ENCODE assay signal across 1 cellular context in genomic region chr20:49979030-49979832, GRCh38.
TF ChIP-seq lines count a peak whose summit lies in the region.

No MANE protein-coding gene starts in this region.

TF ChIP-seq in HepG2, 621 proteins besides CTCF, POLR2A, EP300 and RAD21 (continued from another document and continues in another):
- TF ChIP-seq BATF2 (CRISPR knock-in tag; IDR thresholded peaks at IDR 0.05) (peak; percentile 66; the same call in 1 of the 2 replicates), ZMYM4 (CRISPR knock-in tag; IDR thresholded peaks at IDR 0.05) (peak; percentile 36), ZNF496 (CRISPR knock-in tag; IDR thresholded peaks at IDR 0.05; ENCODE audit: insufficient replicate concordance) (no peak), TP53 (CRISPR knock-in tag; conservative IDR thresholded peaks at IDR 0.05) (peak; percentile 93; the same call in 1 of the 2 replicates), ZNF292 (CRISPR knock-in tag; IDR thresholded peaks at IDR 0.05; ENCODE audit: borderline replicate concordance, low read depth) (0 out of 2 replicates have a peak, but pooled peaks have one; percentile 28), ZNF782 (CRISPR knock-in tag; IDR thresholded peaks at IDR 0.05; ENCODE audit: borderline replicate concordance) (peak; percentile 49; the same call in 1 of the 2 replicates), ZNF788 (CRISPR knock-in tag; IDR thresholded peaks at IDR 0.05; ENCODE audit: borderline replicate concordance) (peak; percentile 40; the same call in 1 of the 2 replicates), MED13 (CRISPR knock-in tag; IDR thresholded peaks at IDR 0.05) (peak; percentile 79; the same call in 1 of the 2 replicates), ZNF776 (CRISPR knock-in tag; IDR thresholded peaks at IDR 0.05) (peak; percentile 93), SIN3B (IDR thresholded peaks at IDR 0.05; ENCODE audit: low read length) (no peak), REXO4 (CRISPR knock-in tag; IDR thresholded peaks at IDR 0.05; ENCODE audit: borderline replicate concordance) (no peak), ZNF367 (CRISPR knock-in tag; IDR thresholded peaks at IDR 0.05; ENCODE audit: borderline replicate concordance) (0 out of 2 replicates have a peak, but pooled peaks have one; percentile 88), KLF9 (CRISPR knock-in tag; IDR thresholded peaks at IDR 0.05; ENCODE audit: low read depth) (peak; percentile 90), PRPF4 (IDR thresholded peaks at IDR 0.05; ENCODE audit: low read depth, low read length, poor library complexity, severe bottlenecking) (no peak), ZNF883 (CRISPR knock-in tag; IDR thresholded peaks at IDR 0.05; ENCODE audit: not compliant biosample characterization) (peak; percentile 50), FOSL2 (CRISPR knock-in tag; IDR thresholded peaks at IDR 0.05) (peak; percentile 94), ZNF143 (CRISPR knock-in tag; IDR thresholded peaks at IDR 0.05) (no peak), RFXANK (CRISPR knock-in tag; IDR thresholded peaks at IDR 0.05) (no peak), PREB (CRISPR knock-in tag; IDR thresholded peaks at IDR 0.05) (peak; percentile 89; the same call in 1 of the 2 replicates), PHF21A (CRISPR knock-in tag; IDR thresholded peaks at IDR 0.05) (peak; percentile 73; the same call in 1 of the 2 replicates), ZFP82 (CRISPR knock-in tag; IDR thresholded peaks at IDR 0.05; ENCODE audit: borderline replicate concordance) (no peak; the same call in 1 of the 2 replicates), TEAD3 (CRISPR knock-in tag; optimal IDR thresholded peaks at IDR 0.05; ENCODE audit: borderline replicate concordance) (peak; percentile 55), BRF2 (CRISPR knock-in tag; IDR thresholded peaks at IDR 0.05) (no peak), IRF9 (CRISPR knock-in tag; IDR thresholded peaks at IDR 0.05; ENCODE audit: borderline replicate concordance) (peak; percentile 76; the same call in 1 of the 2 replicates), HDAC2 (CRISPR knock-in tag; IDR thresholded peaks at IDR 0.05) (peak; percentile 86), PHF20 (CRISPR knock-in tag; IDR thresholded peaks at IDR 0.05) (no peak), ZSCAN31 (CRISPR knock-in tag; IDR thresholded peaks at IDR 0.05; ENCODE audit: low read depth) (peak; percentile 75; the same call in 1 of the 2 replicates), RFX3 (CRISPR knock-in tag; IDR thresholded peaks at IDR 0.05) (no peak), RBAK (CRISPR knock-in tag; IDR thresholded peaks at IDR 0.05) (no peak), ZNF562 (CRISPR knock-in tag; IDR thresholded peaks at IDR 0.05; ENCODE audit: borderline replicate concordance) (no peak), SATB2 (CRISPR knock-in tag; IDR thresholded peaks at IDR 0.05) (0 out of 2 replicates have a peak, but pooled peaks have one; percentile 69), SP4 (CRISPR knock-in tag; IDR thresholded peaks at IDR 0.05) (peak; percentile 68), ZBTB42 (CRISPR knock-in tag; IDR thresholded peaks at IDR 0.05) (no peak), ZNF839 (CRISPR knock-in tag; IDR thresholded peaks at IDR 0.05; ENCODE audit: borderline replicate concordance) (peak; percentile 95; the same call in 1 of the 2 replicates), PRMT3 (CRISPR knock-in tag; IDR thresholded peaks at IDR 0.05; ENCODE audit: borderline replicate concordance, low read depth) (peak; percentile 46; the same call in 1 of the 2 replicates), ZNF570 (CRISPR knock-in tag; IDR thresholded peaks at IDR 0.05; ENCODE audit: borderline replicate concordance) (no peak), ZNF770 (CRISPR knock-in tag; IDR thresholded peaks at IDR 0.05) (peak; percentile 61), ZNF605 (CRISPR knock-in tag; IDR thresholded peaks at IDR 0.05) (peak; percentile 76), ARID2 (CRISPR knock-in tag; IDR thresholded peaks at IDR 0.05; ENCODE audit: borderline replicate concordance) (0 out of 2 replicates have a peak, but pooled peaks have one; percentile 11), ZNF749 (CRISPR knock-in tag; IDR thresholded peaks at IDR 0.05; ENCODE audit: borderline replicate concordance) (no peak; the same call in 1 of the 2 replicates), ZNF432 (CRISPR knock-in tag; IDR thresholded peaks at IDR 0.05; ENCODE audit: borderline replicate concordance) (no peak), ZNF512 (CRISPR knock-in tag; IDR thresholded peaks at IDR 0.05) (no peak; the same call in 1 of the 2 replicates), BCLAF1 (IDR thresholded peaks at IDR 0.05) (no peak), HNRNPH1 (optimal IDR thresholded peaks at IDR 0.05; ENCODE audit: low read depth, low read length) (no peak), HDAC6 (IDR thresholded peaks at IDR 0.05; ENCODE audit: low read depth, low read length) (no peak), ZBTB44 (CRISPR knock-in tag; IDR thresholded peaks at IDR 0.05) (peak; percentile 55; the same call in 1 of the 2 replicates), ZZZ3 (CRISPR knock-in tag; IDR thresholded peaks at IDR 0.05; ENCODE audit: borderline replicate concordance) (no peak), ZNF678 (CRISPR knock-in tag; IDR thresholded peaks at IDR 0.05) (no peak), ZKSCAN8 (CRISPR knock-in tag; IDR thresholded peaks at IDR 0.05; ENCODE audit: borderline replicate concordance) (peak; percentile 84; the same call in 1 of the 2 replicates), ZNF891 (CRISPR knock-in tag; IDR thresholded peaks at IDR 0.05) (peak; percentile 89), HMGXB4 (CRISPR knock-in tag; IDR thresholded peaks at IDR 0.05; ENCODE audit: borderline replicate concordance in 1 of 2, low read depth in 1 of 2) (peak; percentile 96 to 97), ZNF597 (CRISPR knock-in tag; IDR thresholded peaks at IDR 0.05) (no peak), ZNF556 (CRISPR knock-in tag; IDR thresholded peaks at IDR 0.05; ENCODE audit: borderline replicate concordance) (no peak; the same call in 1 of the 2 replicates)
